Comparison of ENCODE assay signal across 9 cellular contexts in the genomic region with DNA sequence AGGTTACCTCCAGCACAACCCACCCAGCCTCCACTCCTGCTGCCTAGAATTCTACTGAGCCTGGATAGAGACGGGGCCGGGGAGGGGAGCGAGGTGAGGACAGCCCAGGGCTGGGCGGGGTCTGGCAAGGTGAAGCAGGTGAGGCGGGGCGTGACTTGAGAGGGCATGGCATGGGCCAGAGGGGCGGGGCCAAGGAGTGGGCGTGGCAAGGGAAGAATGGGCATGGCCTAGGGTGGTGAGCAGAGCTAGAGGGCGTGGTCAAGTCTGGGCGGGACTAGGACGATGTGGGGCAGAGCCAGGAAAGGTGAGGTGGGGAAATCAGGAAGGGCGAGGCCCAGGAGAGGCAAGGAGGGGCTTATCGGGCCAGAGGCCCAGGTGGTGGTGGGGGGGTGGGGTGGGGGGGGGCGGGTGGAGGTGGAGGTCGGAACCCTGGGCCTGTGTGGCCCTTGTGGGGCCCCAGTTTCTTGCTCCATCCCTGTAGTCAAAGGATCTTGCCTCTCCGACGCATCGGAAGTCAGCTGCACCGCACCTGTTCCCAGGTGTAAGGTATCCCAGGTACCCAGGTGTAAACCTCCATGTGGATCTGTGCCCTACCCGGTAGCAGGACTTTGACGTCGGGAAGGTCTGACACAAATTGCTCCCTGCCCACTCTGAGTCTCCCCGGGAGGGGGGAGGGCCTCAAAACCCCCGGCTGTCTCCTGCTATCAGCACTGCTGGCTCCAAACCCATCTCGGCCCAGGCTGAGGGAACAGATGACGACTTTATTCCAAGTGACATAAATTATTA. TPM values are rescaled to one million over a fixed set of nuclear protein-coding genes. Genes with fewer than 3 reads are reported as not detected.
DNase-seq lines count a peak whose midpoint lies in the region; ATAC-seq and TF ChIP-seq lines count a peak whose summit lies in the region.
"Had no signal": no experiment of that assay in that cellular context is flagged by ENCODE, and none has a peak within 500 bp of the region (broad histone marks: within the 10 kb centered on the region; RNA-seq: fewer than 3 reads in every experiment).

No MANE protein-coding gene starts in this region.

- peak overlapping the region; percentile 62 for H3K4me3 Mint-ChIP-seq in Calu3 (ENCODE audit: low read depth, unreplicated experiment)

- H3K36me3 Mint-ChIP-seq in Calu3 (ENCODE audit: insufficient read depth, unreplicated experiment) = no peaks in the 10 kb centered on the region
- no peaks in the 10 kb centered on the region for H3K36me3 Mint-ChIP-seq in activated naive CD4-positive, alpha-beta T cell treated with anti-CD3 and anti-CD28 coated beads, Interleukin-2, amount 50 U/mL, for 72 hours

- DNase-seq in Calu3 (peak; percentile 90), NCI-H1048 (lab: John Stamatoyannopoulos, UW) (peak; percentile 9), mucosa of gallbladder (ENCODE audit: low spot score) (peak; percentile 76), foreskin melanocyte (no peak), D341Med (ENCODE audit: low spot score) (no peak), pons (ENCODE audit: low spot score) (no peak)
- DNase-seq in activated naive CD4-positive, alpha-beta T cell treated with anti-CD3 and anti-CD28 coated beads, Interleukin-2, amount 50 U/mL, for 72 hours (ENCODE audit: low spot score in 2 of 2) = peak in 1 of 2 donors; percentile 28

- TF ChIP-seq CTCF in Calu3 (IDR thresholded peaks at IDR 0.05; ENCODE audit: unreplicated experiment) = no peak

- H3K27me3 Mint-ChIP-seq in Calu3 (ENCODE audit: unreplicated experiment) = peaks cover 17% of the 10 kb centered on the region

- no peaks in the 10 kb centered on the region for H3K4me1 Mint-ChIP-seq in Calu3 (ENCODE audit: low read depth, unreplicated experiment)

- CTCF ChIA-PET in Calu3 (lab: Charles Lee) = interaction anchor here (0.6 to 1.3 kb wide), 2 partner anchors 77 to 408 kb away, joined by 3 read pairs; no protein-coding TSS in a partner anchor

- no TSS peak for BruUV-seq in Calu3 (replicated peaks; lab: Mats Ljungman, UMichigan)

- peak; percentile 48 to 53 for ATAC-seq in activated naive CD4-positive, alpha-beta T cell treated with anti-CD3 and anti-CD28 coated beads, Interleukin-2, amount 50 U/mL, for 72 hours
- ATAC-seq in HG03354 (IDR thresholded peaks at IDR 0.05; ENCODE audit: poor library complexity, severe bottlenecking, unreplicated experiment) = no peak

- H3K9me3 Mint-ChIP-seq in Calu3 (ENCODE audit: low read depth, unreplicated experiment) = peaks cover 4% of the 10 kb centered on the region
- peaks cover 0 to 7% of the 10 kb centered on the region in 2 donors for H3K9me3 Mint-ChIP-seq in activated naive CD4-positive, alpha-beta T cell treated with anti-CD3 and anti-CD28 coated beads, Interleukin-2, amount 50 U/mL, for 72 hours

- intact Hi-C loops in Calu3 (cut with micrococcal nuclease; ENCODE audit: unreplicated experiment) = no loop called here

- H3K27ac Mint-ChIP-seq in Calu3 (ENCODE audit: unreplicated experiment) = no peak overlapping the region
- H3K27ac Mint-ChIP-seq in activated naive CD4-positive, alpha-beta T cell treated with anti-CD3 and anti-CD28 coated beads, Interleukin-2, amount 50 U/mL, for 72 hours = no peak overlapping the region

RNA-seq across cellular contexts. Expression of gene UTS2, which starts 32.8 kb away (rescaled TPM):
- total RNA-seq in Calu3 (2022) (not detected in 2 replicates), mucosa of gallbladder (not detected)
- total RNA-seq in activated naive CD4-positive, alpha-beta T cell treated with anti-CD3 and anti-CD28 coated beads, Interleukin-2, amount 50 U/mL, for 72 hours = under 1 TPM in 1 of 2 donors, not detected in 1; 0.14 TPM

RNA-seq across cellular contexts. Expression of gene TNFRSF9, which starts 54.9 kb away (rescaled TPM):
- 0.42 and 0.44 TPM in 2 replicates for total RNA-seq in Calu3 (2022)
- total RNA-seq in activated naive CD4-positive, alpha-beta T cell treated with anti-CD3 and anti-CD28 coated beads, Interleukin-2, amount 50 U/mL, for 72 hours = 10 to 100 TPM; 10.8 to 66.8 TPM
- 0.35 TPM for total RNA-seq in mucosa of gallbladder
- total RNA-seq: vagina had no signal

Comparison
In these comparisons a context has a peak if more than half of its experiments do, and no peak if none do; other contexts are left out.
1. DNase-seq: peak in Calu3 (single experiment), NCI-H1048 (single experiment) and mucosa of gallbladder (single experiment); none in foreskin melanocyte (single experiment), D341Med (single experiment) and pons (single experiment).